Comparison of ENCODE assay signal across 1 cellular context in the genomic region with DNA sequence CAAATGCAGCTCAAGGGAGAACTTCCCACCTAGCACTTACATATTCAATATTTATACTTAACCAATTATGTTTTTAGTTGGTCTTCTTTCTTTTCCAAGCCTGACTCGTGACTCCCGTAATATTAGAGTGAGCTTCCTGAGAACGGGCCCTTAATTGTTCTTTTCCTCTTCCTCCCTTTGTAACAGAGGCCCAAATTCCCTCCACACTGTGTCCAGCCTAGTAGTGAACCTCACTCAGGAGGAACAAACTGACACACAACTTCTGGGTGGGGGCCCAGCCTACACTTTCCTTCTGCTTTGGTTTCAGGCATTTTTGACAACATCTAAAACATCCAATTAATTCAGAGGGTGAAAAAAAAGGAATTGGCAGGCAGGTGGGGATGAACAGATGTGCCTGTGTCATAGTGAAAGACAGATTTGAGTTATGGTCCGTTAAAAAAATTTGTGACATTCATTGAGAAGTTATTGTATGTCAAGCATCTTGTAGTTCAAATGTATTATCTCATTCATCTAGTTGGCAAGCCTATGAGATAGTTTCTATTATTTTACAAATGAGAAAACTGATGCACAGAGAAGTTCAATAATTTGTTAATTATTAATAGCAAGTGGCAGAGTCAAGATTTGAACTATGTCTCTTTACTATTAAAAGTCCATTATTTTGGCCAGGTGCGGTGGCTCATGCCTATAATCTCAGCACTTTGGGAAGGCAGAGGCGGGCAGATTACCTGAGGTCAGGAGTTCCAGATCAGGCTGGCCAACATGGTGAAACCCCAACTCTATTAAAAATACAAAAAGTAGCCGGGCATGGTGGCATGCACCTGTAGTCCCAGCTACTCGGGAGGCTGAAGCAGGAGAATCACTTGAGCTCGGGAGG.
TF ChIP-seq lines count a peak whose summit lies in the region.

No MANE protein-coding gene starts in this region.

TF ChIP-seq in GM12878, 131 proteins besides CTCF, POLR2A, EP300 and RAD21 (continued from another document):
- no peak for TF ChIP-seq PRDM15 (CRISPR knock-in tag; IDR thresholded peaks at IDR 0.05)
- TF ChIP-seq GATAD2B (conservative IDR thresholded peaks at IDR 0.05; ENCODE audit: low read depth) = 0 out of 2 replicates have a peak, but pooled peaks have one; percentile 24
- no peak for TF ChIP-seq SREBF1 (IDR thresholded peaks at IDR 0.05; ENCODE audit: low read length)
TF ChIP-seq in GM12878: peak in this region for 37.
